14 cellular contexts compared by ENCODE assay signal in genomic region chr15:29612096-29612495, GRCh38.
DNase-seq lines count a peak whose midpoint lies in the region; ATAC-seq and TF ChIP-seq lines count a peak whose summit lies in the region.
"Had no signal": no experiment of that assay in that cellular context is flagged by ENCODE, and none has a peak within 500 bp of the region (broad histone marks: within the 10 kb centered on the region; RNA-seq: fewer than 3 reads in every experiment).

No MANE protein-coding gene starts in this region.

- H3K4me3 ChIP-seq in AG04450 (ENCODE audit: low read depth, low read length): no peak overlapping the region
- H3K4me3 ChIP-seq in choroid plexus epithelial cell (ENCODE audit: low read depth, low read length): no peak overlapping the region
- H3K4me3 ChIP-seq in mesenchymal stem cell (ENCODE audit: insufficient read depth in 1 of 2, low read depth in 1 of 2, low read length in 2 of 2): no peak overlapping the region

- peaks cover 14% of the 10 kb centered on the region for H3K4me1 ChIP-seq in mesenchymal stem cell (ENCODE audit: control insufficient read depth, insufficient read depth, low read depth, low read length)

- no peak overlapping the region for H4K91ac ChIP-seq in mesenchymal stem cell (ENCODE audit: low read length)

- no peak overlapping the region for H2BK120ac ChIP-seq in mesenchymal stem cell (ENCODE audit: low read depth, low read length)

- H2BK5ac ChIP-seq in mesenchymal stem cell (ENCODE audit: low read depth, low read length, poor library complexity, severe bottlenecking): no peak overlapping the region

- H3K27me3 ChIP-seq in AG04450 (ENCODE audit: control insufficient read depth, insufficient read depth, low read length): no peaks in the 10 kb centered on the region
- H3K27me3 ChIP-seq in mesenchymal stem cell (ENCODE audit: control insufficient read depth in 1 of 2, insufficient read depth in 1 of 2, low read length in 2 of 2): no peaks in the 10 kb centered on the region

- no peak overlapping the region for H3K18ac ChIP-seq in mesenchymal stem cell (ENCODE audit: low read depth in 1 of 2, low read length in 2 of 2)

- H3K79me1 ChIP-seq in mesenchymal stem cell (replicated peaks; ENCODE audit: low read length, poor library complexity, severe bottlenecking): no peaks in the 10 kb centered on the region

- no peak for ATAC-seq in HG02798 (IDR thresholded peaks at IDR 0.05; ENCODE audit: poor library complexity, unreplicated experiment)
- ATAC-seq: natural killer cell treated with Interleukin-12 subunit alpha and Interleukin-12 subunit beta and Interleukin-15 and Interleukin-18, amount 100 ng/mL, for 72 hours had no signal

- H2AFZ ChIP-seq in mesenchymal stem cell (ENCODE audit: low read depth, low read length): no peak overlapping the region

- POLR2A ChIA-PET in AG04450 (lab: Yijun Ruan, JAX): no interaction called here

- H3K9me3 ChIP-seq in AG04450 (ENCODE audit: control insufficient read depth, insufficient read depth, low read length): no peaks in the 10 kb centered on the region
- H3K9me3 ChIP-seq in mesenchymal stem cell (ENCODE audit: control insufficient read depth, low read length): no peaks in the 10 kb centered on the region

- CTCF ChIA-PET in AG04450 (lab: Charles Lee): interaction anchor here (0.6 kb wide), 1 partner anchor 81 kb away, joined by 5 read pairs; no protein-coding TSS in a partner anchor

- no peak for TF ChIP-seq CTCF in AG04450 (IDR thresholded peaks at IDR 0.05; ENCODE audit: low read depth, low read length)
- no peak for TF ChIP-seq CTCF in choroid plexus epithelial cell (conservative IDR thresholded peaks at IDR 0.05; ENCODE audit: low read depth, low read length)

- H2AK5ac ChIP-seq in mesenchymal stem cell (ENCODE audit: low read length, severe bottlenecking): no peak overlapping the region

- no peaks in the 10 kb centered on the region for H3K36me3 ChIP-seq in mesenchymal stem cell (ENCODE audit: control insufficient read depth in 1 of 2, insufficient read depth in 2 of 2, low read depth in 1 of 2, low read length in 2 of 2)

- 15% methylated on average over 2 of the region's 6 CpGs for WGBS in mesenchymal stem cell

- H4K8ac ChIP-seq in mesenchymal stem cell (ENCODE audit: low read length): no peak overlapping the region

- H3K27ac ChIP-seq in AG04450 (ENCODE audit: low read depth, low read length): peak overlapping the region; percentile 31
- H3K27ac ChIP-seq in mesenchymal stem cell (ENCODE audit: low read length, poor library complexity, severe bottlenecking): peak overlapping the region; percentile 92

- H3K9ac ChIP-seq in mesenchymal stem cell (ENCODE audit: low read length): peak overlapping the region; percentile 20

- no peak overlapping the region for H3K4ac ChIP-seq in mesenchymal stem cell (ENCODE audit: low read depth in 1 of 2, low read length in 2 of 2)

- no peak overlapping the region for H2BK15ac ChIP-seq in mesenchymal stem cell (ENCODE audit: low read depth, poor library complexity, severe bottlenecking)

- no peak overlapping the region for H3K14ac ChIP-seq in mesenchymal stem cell (ENCODE audit: low read length in 2 of 2)

- DNase-seq in AG04450 (ENCODE audit: low read depth, low spot score) (peak; percentile 26), HS-5 (ENCODE audit: low read depth) (peak; percentile 67), choroid plexus epithelial cell (ENCODE audit: low read depth) (peak; percentile 98), mesenchymal stem cell (peak; percentile 85), NCI-H1694 treated with DMSO at 0.1 percent for 48 hours (lab: John Stamatoyannopoulos, UW) (no peak), DMS 273 (lab: John Stamatoyannopoulos, UW; ENCODE audit: unreplicated experiment) (no peak), DMS153 (lab: John Stamatoyannopoulos, UW) (no peak)
- DNase-seq: activated CD4-positive, alpha-beta T cell treated with anti-CD3 and anti-CD28 coated beads, Interleukin-2, amount 50 U/mL, for 48 hours; activated naive CD4-positive, alpha-beta T cell treated with anti-CD3 and anti-CD28 coated beads for 36 hours; effector CD4-positive, alpha-beta T cell; NCI-H1436 treated with DMSO at 0.1 percent for 48 hours; stimulated activated naive CD4-positive, alpha-beta T cell had no signal

- no peak overlapping the region for H3K23ac ChIP-seq in mesenchymal stem cell (ENCODE audit: low read length in 2 of 2)

- H3K4me2 ChIP-seq in mesenchymal stem cell (ENCODE audit: low read length, poor library complexity, severe bottlenecking): peak overlapping the region; percentile 25

- H2BK12ac ChIP-seq in mesenchymal stem cell (ENCODE audit: low read length in 2 of 2): no peak overlapping the region

Comparison
In these comparisons a context has a peak if more than half of its experiments do, and no peak if none do; other contexts are left out.
1. DNase-seq: peak in AG04450 (single experiment), HS-5 (single experiment), choroid plexus epithelial cell (single experiment) and mesenchymal stem cell (single experiment); none in NCI-H1694 treated with DMSO at 0.1 percent for 48 hours (single experiment), DMS 273 (single experiment) and DMS153 (single experiment).